ENCODE assay signal across 21 cellular contexts in the genomic region with DNA sequence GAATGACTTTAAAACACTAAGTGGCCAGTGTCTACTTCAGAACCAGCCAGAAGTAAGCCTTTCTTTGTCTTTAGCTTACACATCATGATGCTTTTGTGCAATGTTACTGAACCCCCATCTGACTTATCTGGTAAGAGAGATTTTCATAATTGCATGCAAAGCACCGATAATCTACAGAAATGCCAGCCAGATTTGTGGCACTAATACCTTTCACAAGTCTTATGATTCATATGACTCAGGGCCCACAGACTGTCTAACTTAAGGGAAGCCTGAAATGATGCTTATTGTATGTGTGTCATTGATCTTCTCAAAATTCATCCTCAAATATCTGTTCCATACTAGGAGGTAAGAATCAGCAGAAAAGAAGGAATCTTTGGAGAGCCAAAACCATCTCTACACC. TPM values are rescaled to one million over a fixed set of nuclear protein-coding genes. Genes with fewer than 3 reads are reported as not detected.
A peak's percentile ranks its signal among the peaks of the same experiment; 100 is the strongest.
DNase-seq lines count a peak whose midpoint lies in the region; ATAC-seq and TF ChIP-seq lines count a peak whose summit lies in the region.
"Had no signal": no experiment of that assay in that cellular context is flagged by ENCODE, and none has a peak within 500 bp of the region (broad histone marks: within the 10 kb centered on the region; RNA-seq: fewer than 3 reads in every experiment).

No MANE protein-coding gene starts in this region.

- H3K36me3 Mint-ChIP-seq in activated CD4-positive, alpha-beta T cell treated with anti-CD3 and anti-CD28 coated beads for 36 hours (ENCODE audit: low read depth) = no peaks in the 10 kb centered on the region

- no peaks in the 10 kb centered on the region for H3K4me1 ChIP-seq in lower lobe of right lung
- H3K4me1 ChIP-seq: BE2C, SJCRH30 had no signal

- H3K4me3 Mint-ChIP-seq in activated CD4-positive, alpha-beta T cell treated with anti-CD3 and anti-CD28 coated beads for 36 hours = no peak overlapping the region
- H3K4me3 Mint-ChIP-seq: CD4-positive, alpha-beta T cell; GM23338 had no signal

- no peaks in the 10 kb centered on the region for H3K9me3 Mint-ChIP-seq in activated CD4-positive, alpha-beta T cell treated with anti-CD3 and anti-CD28 coated beads for 36 hours (ENCODE audit: low read depth)
- H3K9me3 Mint-ChIP-seq: CD4-positive, alpha-beta T cell; GM23338 had no signal

- H3K27me3 Mint-ChIP-seq in activated CD4-positive, alpha-beta T cell treated with anti-CD3 and anti-CD28 coated beads for 36 hours = peaks cover 3% of the 10 kb centered on the region
- H3K27me3 Mint-ChIP-seq: CD4-positive, alpha-beta T cell had no signal

- no peaks in the 10 kb centered on the region for H3K36me3 ChIP-seq in lower lobe of right lung
- H3K36me3 ChIP-seq: BE2C, SJCRH30 had no signal

- DNase-seq in activated CD4-positive, alpha-beta T cell treated with anti-CD3 and anti-CD28 coated beads for 36 hours = no peak
- no peak for DNase-seq in activated CD4-positive, alpha-beta T cell treated with anti-CD3 and anti-CD28 coated beads, Interleukin-2, amount 50 U/mL, for 1 hour
- DNase-seq in AG09309 (ENCODE audit: low read depth) (peak; percentile 20), coronary artery (ENCODE audit: low spot score) (no peak), retinal pigment epithelial cell (ENCODE audit: low read depth) (peak; percentile 92), NOMO-1 treated with DMSO at 0.1 percent for 48 hours (lab: John Stamatoyannopoulos, UW; ENCODE audit: unreplicated experiment) (no peak), lower lobe of right lung (no peak), NCI-H2029 (lab: John Stamatoyannopoulos, UW) (no peak)
- DNase-seq: 8988T; BE2C; CD4-positive, alpha-beta T cell; HCEC 1CT; KBM-7; MV-4-11; NCI-H1417 treated with DMSO at 0.1 percent for 48 hours; NCI-H1930; NCI-H2171; NCI-H526; SJCRH30 had no signal

- intact Hi-C loops in activated CD4-positive, alpha-beta T cell treated with anti-CD3 and anti-CD28 coated beads for 36 hours (cut with DNase I, micrococcal nuclease) = no loop called here
- intact Hi-C loops in lower lobe of right lung (cut with DNase I) = no loop called here

- ATAC-seq in activated CD4-positive, alpha-beta T cell treated with anti-CD3 and anti-CD28 coated beads for 36 hours = peak; percentile 33
- no peak for ATAC-seq in lower lobe of right lung
- ATAC-seq: GM12878, GM23338 had no signal

- TF ChIP-seq CTCF in AG09309 (IDR thresholded peaks at IDR 0.05; ENCODE audit: control insufficient read depth, insufficient read depth, low read depth, low read length, missing control alignments) (no peak), coronary artery (IDR thresholded peaks at IDR 0.05) (no peak), retinal pigment epithelial cell (conservative IDR thresholded peaks at IDR 0.05; ENCODE audit: low read depth, low read length) (no peak), lower lobe of right lung (IDR thresholded peaks at IDR 0.05) (no peak)

- H3K27ac Mint-ChIP-seq in activated CD4-positive, alpha-beta T cell treated with anti-CD3 and anti-CD28 coated beads for 36 hours = no peak overlapping the region
- H3K27ac Mint-ChIP-seq: CD4-positive, alpha-beta T cell; GM23338 had no signal

- no peak overlapping the region for H3K4me3 ChIP-seq in AG09309 (ENCODE audit: control insufficient read depth, low read depth, low read length)
- no peak overlapping the region for H3K4me3 ChIP-seq in coronary artery
- H3K4me3 ChIP-seq in retinal pigment epithelial cell (ENCODE audit: low read length) = no peak overlapping the region
- H3K4me3 ChIP-seq in lower lobe of right lung = no peak overlapping the region
- H3K4me3 ChIP-seq: GM12878, GM23338, SJCRH30 had no signal

- POLR2A ChIA-PET in activated CD4-positive, alpha-beta T cell treated with anti-CD3 and anti-CD28 coated beads for 36 hours (lab: Charles Lee) = no interaction called here

- no peaks in the 10 kb centered on the region for H3K9me3 ChIP-seq in lower lobe of right lung
- H3K9me3 ChIP-seq: BE2C, SJCRH30 had no signal

- H3K27me3 ChIP-seq in lower lobe of right lung (ENCODE audit: low read depth) = no peaks in the 10 kb centered on the region
- H3K27me3 ChIP-seq: BE2C had no signal

- CTCF ChIA-PET in activated CD4-positive, alpha-beta T cell treated with anti-CD3 and anti-CD28 coated beads for 36 hours (lab: Charles Lee) = interaction anchor here (1.4 kb wide), 1 partner anchor 9 kb away, joined by 5 read pairs; no protein-coding TSS in a partner anchor

- peak overlapping the region; percentile 13 to 63 for H3K27ac ChIP-seq in coronary artery
- no peak overlapping the region for H3K27ac ChIP-seq in lower lobe of right lung
- H3K27ac ChIP-seq: SJCRH30 had no signal

- no peaks in the 10 kb centered on the region for H3K4me1 Mint-ChIP-seq in activated CD4-positive, alpha-beta T cell treated with anti-CD3 and anti-CD28 coated beads for 36 hours

RNA-seq across cellular contexts. Expression of a gene that starts 18.0 kb away (rescaled TPM):
- total RNA-seq in activated CD4-positive, alpha-beta T cell treated with anti-CD3 and anti-CD28 coated beads for 36 hours = not detected
- 16.9 TPM for total RNA-seq in lower lobe of right lung
- total RNA-seq: CD4-positive, alpha-beta T cell; GM23338 had no signal

Comparison
In these comparisons a context has a peak if more than half of its experiments do, and no peak if none do; other contexts are left out.
1. DNase-seq: peak in AG09309 (single experiment) and retinal pigment epithelial cell (single experiment); none in activated CD4-positive, alpha-beta T cell treated with anti-CD3 and anti-CD28 coated beads for 36 hours (single experiment), activated CD4-positive, alpha-beta T cell treated with anti-CD3 and anti-CD28 coated beads, Interleukin-2, amount 50 U/mL, for 1 hour (single experiment), coronary artery (single experiment), NOMO-1 treated with DMSO at 0.1 percent for 48 hours (single experiment), lower lobe of right lung (single experiment) and NCI-H2029 (single experiment).
2. RNA of a gene that starts 18.0 kb away (total RNA-seq): 16.9 TPM in lower lobe of right lung (single experiment); not detected in activated CD4-positive, alpha-beta T cell treated with anti-CD3 and anti-CD28 coated beads for 36 hours; every median in the first group is over 10 times any median in the second.